17 cellular contexts compared by ENCODE assay signal in genomic region chr7:92415225-92415624, GRCh38.
"Had no signal": no experiment of that assay in that cellular context is flagged by ENCODE, and none has a peak within 500 bp of the region (broad histone marks: within the 10 kb centered on the region; RNA-seq: fewer than 3 reads in every experiment).

No MANE protein-coding gene starts in this region.

- H3K27ac ChIP-seq: dorsolateral prefrontal cortex, epithelial cell of prostate, neutrophil, parathyroid adenoma, sigmoid colon, spleen, tibial artery had no signal

- H3K9me3 ChIP-seq: neutrophil, sigmoid colon, tibial artery had no signal

- H2AFZ ChIP-seq: parathyroid adenoma had no signal

- H3K79me2 ChIP-seq: parathyroid adenoma had no signal

- H3K9ac ChIP-seq: parathyroid adenoma had no signal

- ATAC-seq: activated CD4-positive, alpha-beta T cell treated with anti-CD3 and anti-CD28 coated beads for 36 hours; activated naive CD4-positive, alpha-beta T cell treated with anti-CD3 and anti-CD28 coated beads, Interleukin-2, amount 50 U/mL, for 72 hours; natural killer cell; WTC11 had no signal

- H3K36me3 ChIP-seq: neutrophil, sigmoid colon, spleen, tibial artery had no signal

- DNase-seq: activated CD4-positive, alpha-beta T cell treated with anti-CD3 and anti-CD28 coated beads for 36 hours; activated CD4-positive, alpha-beta T cell treated with anti-CD3 and anti-CD28 coated beads, Interleukin-2, amount 50 U/mL, for 48 hours; activated gamma-delta T cell treated with Interleukin-2 at 50 U/mL for 16 hours; amygdala; dorsolateral prefrontal cortex; mesendoderm; natural killer cell; sigmoid colon; spleen; stimulated activated naive CD4-positive, alpha-beta T cell treated with Interleukin-2 at 50 U/mL for 16 hours; substantia nigra; tibial artery had no signal

- H3K27me3 ChIP-seq: dorsolateral prefrontal cortex, tibial artery had no signal

- H3K4me1 ChIP-seq: parathyroid adenoma, sigmoid colon, spleen, tibial artery had no signal

- H3K4me3 ChIP-seq: dorsolateral prefrontal cortex, sigmoid colon, spleen, tibial artery had no signal
